36 cellular contexts compared by ENCODE assay signal in the genomic region with DNA sequence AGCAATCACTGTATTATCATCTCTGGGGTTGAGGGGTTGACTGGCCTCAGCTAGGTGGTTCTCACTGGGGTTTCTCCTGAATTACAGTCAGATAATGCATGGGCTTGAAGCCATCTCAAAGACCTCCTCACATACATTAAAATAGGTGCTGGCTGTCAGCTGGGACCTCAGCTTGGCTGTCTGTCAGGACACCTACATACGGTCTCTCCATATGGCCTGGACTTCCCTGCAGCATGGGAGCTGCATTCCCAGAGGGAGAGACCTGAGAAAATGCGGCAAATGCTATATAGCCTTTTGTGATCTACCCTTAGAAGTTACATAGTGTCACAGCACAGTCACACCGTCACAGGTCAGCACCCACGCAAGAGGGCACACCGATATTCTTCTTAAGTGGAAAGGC.
"Had no signal": no experiment of that assay in that cellular context is flagged by ENCODE, and none has a peak within 500 bp of the region (broad histone marks: within the 10 kb centered on the region; RNA-seq: fewer than 3 reads in every experiment).

No MANE protein-coding gene starts in this region.

- H3K27ac ChIP-seq: adrenal gland, body of pancreas, brain microvascular endothelial cell, breast epithelium, VCaP had no signal

- H3K4me1 Mint-ChIP-seq: activated B cell treated with CpG ODN at 0.5 μM for 24 hours; activated naive CD8-positive, alpha-beta T cell treated with anti-CD3 and anti-CD28 coated beads for 36 hours; activated T-helper 17 cell treated with anti-CD3 and anti-CD28 coated beads, Interleukin-2, amount 50 U/mL, for 72 hours; central memory CD8-positive, alpha-beta T cell had no signal

- H3K4me3 ChIP-seq: adrenal gland, body of pancreas, breast epithelium had no signal

- ATAC-seq: activated CD8-positive, alpha-beta T cell treated with anti-CD3 and anti-CD28 coated beads for 36 hours; activated naive CD4-positive, alpha-beta T cell treated with anti-CD3 and anti-CD28 coated beads, Interleukin-2, amount 50 U/mL, for 72 hours; activated T-cell treated with anti-CD3 and anti-CD28 coated beads, Interleukin-2, amount 50 U/mL, for 4 hours; activated T-cell treated with anti-CD3 and anti-CD28 coated beads, Interleukin-2, amount 50 U/mL, for 72 hours; activated T-helper 17 cell treated with anti-CD3 and anti-CD28 coated beads, Interleukin-2, amount 50 U/mL, for 72 hours; body of pancreas had no signal

- H3K27me3 ChIP-seq: adrenal gland, body of pancreas, brain microvascular endothelial cell, breast epithelium had no signal

- H3K36me3 Mint-ChIP-seq: activated CD4-positive, alpha-beta memory T cell treated with anti-CD3 and anti-CD28 coated beads for 36 hours; activated naive CD4-positive, alpha-beta T cell treated with anti-CD3 and anti-CD28 coated beads, Interleukin-2, amount 50 U/mL, for 72 hours; activated naive CD8-positive, alpha-beta T cell treated with anti-CD3 and anti-CD28 coated beads for 36 hours had no signal

- H3K27ac Mint-ChIP-seq: activated B cell treated with CpG ODN at 0.5 μM for 24 hours; activated CD4-positive, alpha-beta memory T cell treated with anti-CD3 and anti-CD28 coated beads for 36 hours; activated CD8-positive, alpha-beta T cell treated with anti-CD3 and anti-CD28 coated beads for 36 hours; activated naive CD4-positive, alpha-beta T cell treated with anti-CD3 and anti-CD28 coated beads for 36 hours; activated naive CD4-positive, alpha-beta T cell treated with anti-CD3 and anti-CD28 coated beads, Interleukin-2, amount 50 U/mL, for 72 hours; activated naive CD8-positive, alpha-beta T cell treated with anti-CD3 and anti-CD28 coated beads for 36 hours; activated T-cell treated with anti-CD3 and anti-CD28 coated beads, Interleukin-2, amount 50 U/mL, for 72 hours; activated T-helper 1 cell treated with anti-CD3 and anti-CD28 coated beads, Interleukin-12 subunit alpha, Interleukin-12 subunit beta, Interleukin-2, Interleukin-4 antibody, amounts not matched to agents 30 ng/mL and 10 ng/mL and 1 ng/mL, durations not matched to agents 14 hours and 24 hours and 36 hours; activated T-helper 17 cell treated with anti-CD3 and anti-CD28 coated beads, Interleukin-2, amount 50 U/mL, for 72 hours; T-helper 1 cell treated with Interleukin-12 subunit alpha and Interleukin-12 subunit beta and Interleukin-4 antibody, amounts not matched to agents 30 μg/mL and 1 μg/mL, for 36 hours; T-helper 2 cell treated with Interferon-gamma antibody and Interleukin-4, amounts not matched to agents 5 μg/mL and 100 μg/mL, for 36 hours had no signal

- H3K4me3 Mint-ChIP-seq: activated B cell treated with CpG ODN at 0.5 μM for 24 hours; activated CD4-positive, alpha-beta memory T cell treated with anti-CD3 and anti-CD28 coated beads for 36 hours; activated CD8-positive, alpha-beta T cell treated with anti-CD3 and anti-CD28 coated beads for 36 hours; activated naive CD4-positive, alpha-beta T cell treated with anti-CD3 and anti-CD28 coated beads for 36 hours; activated naive CD8-positive, alpha-beta T cell treated with anti-CD3 and anti-CD28 coated beads for 36 hours; activated T-cell treated with anti-CD3 and anti-CD28 coated beads, Interleukin-2, amount 50 U/mL, for 4 hours; activated T-cell treated with anti-CD3 and anti-CD28 coated beads, Interleukin-2, amount 50 U/mL, for 72 hours; activated T-helper 1 cell treated with anti-CD3 and anti-CD28 coated beads, Interleukin-12 subunit alpha, Interleukin-12 subunit beta, Interleukin-2, Interleukin-4 antibody, amounts not matched to agents 30 ng/mL and 10 ng/mL and 1 ng/mL, durations not matched to agents 14 hours and 24 hours and 36 hours; activated T-helper 17 cell treated with anti-CD3 and anti-CD28 coated beads, Interleukin-2, amount 50 U/mL, for 72 hours; central memory CD8-positive, alpha-beta T cell; T-helper 1 cell treated with Interleukin-12 subunit alpha and Interleukin-12 subunit beta and Interleukin-4 antibody, amounts not matched to agents 30 μg/mL and 1 μg/mL, for 36 hours; T-helper 2 cell treated with Interferon-gamma antibody and Interleukin-4, amounts not matched to agents 5 μg/mL and 100 μg/mL, for 36 hours had no signal

- H3K9me3 ChIP-seq: adrenal gland, body of pancreas, breast epithelium had no signal

- H3K4me1 ChIP-seq: body of pancreas, breast epithelium had no signal

- H3K9me3 Mint-ChIP-seq: activated B cell treated with CpG ODN at 0.5 μM for 24 hours; activated CD4-positive, alpha-beta memory T cell treated with anti-CD3 and anti-CD28 coated beads for 36 hours; activated CD8-positive, alpha-beta T cell treated with anti-CD3 and anti-CD28 coated beads for 36 hours; activated naive CD4-positive, alpha-beta T cell treated with anti-CD3 and anti-CD28 coated beads for 36 hours; activated naive CD4-positive, alpha-beta T cell treated with anti-CD3 and anti-CD28 coated beads, Interleukin-2, amount 50 U/mL, for 72 hours; activated naive CD8-positive, alpha-beta T cell treated with anti-CD3 and anti-CD28 coated beads for 36 hours; activated T-cell treated with anti-CD3 and anti-CD28 coated beads, Interleukin-2, amount 50 U/mL, for 4 hours; activated T-helper 1 cell treated with anti-CD3 and anti-CD28 coated beads, Interleukin-12 subunit alpha, Interleukin-12 subunit beta, Interleukin-2, Interleukin-4 antibody, amounts not matched to agents 30 ng/mL and 10 ng/mL and 1 ng/mL, durations not matched to agents 14 hours and 24 hours and 36 hours; activated T-helper 17 cell treated with anti-CD3 and anti-CD28 coated beads, Interleukin-2, amount 50 U/mL, for 72 hours; central memory CD8-positive, alpha-beta T cell; T-helper 1 cell treated with Interleukin-12 subunit alpha and Interleukin-12 subunit beta and Interleukin-4 antibody, amounts not matched to agents 30 μg/mL and 1 μg/mL, for 36 hours; T-helper 2 cell treated with Interferon-gamma antibody and Interleukin-4, amounts not matched to agents 5 μg/mL and 100 μg/mL, for 36 hours had no signal

- H3K36me3 ChIP-seq: adrenal gland, brain microvascular endothelial cell, breast epithelium had no signal

- DNase-seq: activated B cell treated with CpG ODN at 0.5 μM for 24 hours; activated CD4-positive, alpha-beta memory T cell treated with anti-CD3 and anti-CD28 coated beads for 36 hours; activated CD4-positive, alpha-beta T cell treated with anti-CD3 and anti-CD28 coated beads for 4 hours; activated CD4-positive, alpha-beta T cell treated with anti-CD3 and anti-CD28 coated beads, Interleukin-2, amount 50 U/mL, for 1 hour; activated CD4-positive, alpha-beta T cell treated with anti-CD3 and anti-CD28 coated beads, Interleukin-2, amount 50 U/mL, for 4 hours; activated CD4-positive, CD25-positive, alpha-beta regulatory T cell treated with anti-CD3 and anti-CD28 coated beads, Interleukin-2, amount 50 U/mL, for 72 hours; activated CD8-positive, alpha-beta memory T cell treated with anti-CD3 and anti-CD28 coated beads, Interleukin-2, amount 50 U/mL, for 4 hours; activated CD8-positive, alpha-beta T cell treated with anti-CD3 and anti-CD28 coated beads for 36 hours; activated effector memory CD4-positive, alpha-beta T cell treated with anti-CD3 and anti-CD28 coated beads, Interleukin-2, amount 50 U/mL, for 16 hours; activated gamma-delta T cell treated with Interleukin-2 at 50 U/mL for 16 hours; activated naive CD4-positive, alpha-beta T cell; activated naive CD4-positive, alpha-beta T cell treated with anti-CD3 and anti-CD28 coated beads for 36 hours; activated naive CD4-positive, alpha-beta T cell treated with anti-CD3 and anti-CD28 coated beads, Interleukin-2, amount 50 U/mL, for 16 hours; activated naive CD8-positive, alpha-beta T cell treated with anti-CD3 and anti-CD28 coated beads for 36 hours; activated T-cell treated with anti-CD3 and anti-CD28 coated beads for 4 hours; activated T-cell treated with anti-CD3 and anti-CD28 coated beads, Interleukin-2, amount 50 U/mL, for 1 hour; activated T-cell treated with anti-CD3 and anti-CD28 coated beads, Interleukin-2, amount 50 U/mL, for 4 hours; activated T-cell treated with anti-CD3 and anti-CD28 coated beads, Interleukin-2, amount 50 U/mL, for 72 hours; adrenal gland; amniotic stem cell; aorta; body of pancreas; brain microvascular endothelial cell; caudate nucleus; cerebellar nuclear complex; T-helper 1 cell; T-helper 2 cell; T-helper 9 cell had no signal
